8 cellular contexts compared by ENCODE assay signal in the genomic region with DNA sequence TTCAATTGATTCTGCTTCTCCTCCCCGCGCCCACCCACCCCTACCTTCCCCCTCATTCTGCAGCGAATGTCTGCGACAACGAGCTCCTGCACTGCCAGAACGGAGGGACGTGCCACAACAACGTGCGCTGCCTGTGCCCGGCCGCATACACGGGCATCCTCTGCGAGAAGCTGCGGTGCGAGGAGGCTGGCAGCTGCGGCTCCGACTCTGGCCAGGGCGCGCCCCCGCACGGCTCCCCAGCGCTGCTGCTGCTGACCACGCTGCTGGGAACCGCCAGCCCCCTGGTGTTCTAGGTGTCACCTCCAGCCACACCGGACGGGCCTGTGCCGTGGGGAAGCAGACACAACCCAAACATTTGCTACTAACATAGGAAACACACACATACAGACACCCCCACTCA.
DNase-seq lines count a peak whose midpoint lies in the region; ATAC-seq and TF ChIP-seq lines count a peak whose summit lies in the region.
"Had no signal": no experiment of that assay in that cellular context is flagged by ENCODE, and none has a peak within 500 bp of the region (broad histone marks: within the 10 kb centered on the region; RNA-seq: fewer than 3 reads in every experiment).

No MANE protein-coding gene starts in this region.

- ATAC-seq in GM19023 (IDR thresholded peaks at IDR 0.05; ENCODE audit: unreplicated experiment) (peak; percentile 89), HG03039 (IDR thresholded peaks at IDR 0.05; ENCODE audit: unreplicated experiment) (peak; percentile 58), HG03442 (IDR thresholded peaks at IDR 0.05; ENCODE audit: unreplicated experiment) (no peak)

- no peaks in the 10 kb centered on the region for H3K4me1 ChIP-seq in stomach smooth muscle (ENCODE audit: control insufficient read depth, insufficient read depth, low read length)

- no peak overlapping the region for H3K27ac ChIP-seq in stomach smooth muscle (ENCODE audit: low read length)

- DNase-seq in epithelial cell of proximal tubule (ENCODE audit: low read depth) = no peak
- no peak for DNase-seq in stimulated activated CD4-positive, alpha-beta T cell treated with anti-CD3 and anti-CD28 coated beads, Interleukin-4, amount 100 ng/mL, for 4 hours
- no peak for DNase-seq in NCI-H446 treated with DMSO at 0.1 percent for 48 hours (lab: John Stamatoyannopoulos, UW)
- DNase-seq: activated naive CD4-positive, alpha-beta T cell had no signal

- peaks cover 0 to 6% of the 10 kb centered on the region in 2 donors for H3K27me3 ChIP-seq in stomach smooth muscle (ENCODE audit: control insufficient read depth in 1 of 2, insufficient read depth in 2 of 2, low read length in 2 of 2)

- H3K9ac ChIP-seq in stomach smooth muscle (ENCODE audit: low read length in 2 of 2) = no peak overlapping the region

- H3K9me3 ChIP-seq in stomach smooth muscle (ENCODE audit: control insufficient read depth in 2 of 2, low read length in 2 of 2) = no peaks in the 10 kb centered on the region

- H3K4me3 ChIP-seq in epithelial cell of proximal tubule (ENCODE audit: low read depth, low read length) (no peak overlapping the region), stomach smooth muscle (ENCODE audit: low read length in 2 of 2) (peak overlapping the region; percentile 15 to 55)

- no peaks in the 10 kb centered on the region for H3K36me3 ChIP-seq in stomach smooth muscle (ENCODE audit: control insufficient read depth in 2 of 2, insufficient read depth in 2 of 2, low read length in 2 of 2)

- TF ChIP-seq CTCF in epithelial cell of proximal tubule (conservative IDR thresholded peaks at IDR 0.05; ENCODE audit: low read depth, low read length) = peak; percentile 18
